Comparison of ENCODE assay signal across 8 cellular contexts in the genomic region with DNA sequence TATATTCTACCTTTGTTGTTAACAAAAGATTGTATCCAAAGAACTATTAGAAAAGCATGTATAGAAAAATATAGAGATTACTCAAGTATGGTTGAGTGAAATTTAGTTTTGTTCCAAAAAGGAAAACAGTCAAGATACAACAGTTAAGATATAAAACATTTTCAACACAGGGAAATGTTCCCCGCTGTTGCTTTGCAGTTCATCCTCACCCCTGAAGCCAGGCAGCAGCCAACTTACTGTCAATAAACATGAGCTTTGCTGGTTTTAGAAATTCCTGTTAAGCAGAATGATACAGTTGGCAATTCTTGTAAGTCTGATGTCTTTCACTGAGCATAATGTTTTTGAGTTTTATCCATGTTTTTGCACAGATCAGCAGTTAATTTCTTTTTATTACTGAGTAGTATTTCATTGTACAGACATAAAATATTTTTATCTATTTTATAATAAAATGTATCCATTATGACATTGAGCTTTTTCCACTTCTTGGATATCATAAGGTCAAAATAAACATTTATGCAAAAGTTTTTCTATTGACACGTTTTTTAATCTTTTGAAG. TPM values are rescaled to one million over a fixed set of nuclear protein-coding genes. Genes with fewer than 3 reads are reported as not detected.
DNase-seq lines count a peak whose midpoint lies in the region; ATAC-seq and TF ChIP-seq lines count a peak whose summit lies in the region.

No MANE protein-coding gene starts in this region.

- peak overlapping the region; percentile 77 for H3K4me3 ChIP-seq in ACC112 (ENCODE audit: low read depth, low read length)
- peak overlapping the region; percentile 82 for H3K4me3 ChIP-seq in Loucy (ENCODE audit: low read length, poor library complexity, severe bottlenecking)
- peak overlapping the region in 1 of 2 donors; percentile 69 for H3K4me3 ChIP-seq in muscle layer of colon (ENCODE audit: low read depth in 1 of 2, low read length in 2 of 2)

- no peak for DNase-seq in central memory CD8-positive, alpha-beta T cell (ENCODE audit: low spot score in 2 of 2)
- DNase-seq in OCI-M2 (lab: John Stamatoyannopoulos, UW; ENCODE audit: unreplicated experiment) (no peak), WTC11 (ENCODE audit: low spot score) (no peak), NK-92 (lab: John Stamatoyannopoulos, UW; ENCODE audit: unreplicated experiment) (no peak), NCI-H82 treated with DMSO at 0.1 percent for 48 hours (lab: John Stamatoyannopoulos, UW; ENCODE audit: unreplicated experiment) (no peak)

- peak overlapping the region; percentile 94 for H2AFZ ChIP-seq in ACC112 (ENCODE audit: low read length, unreplicated experiment)
- no peak overlapping the region for H2AFZ ChIP-seq in Loucy (ENCODE audit: low read length)

- peaks cover 28% of the 10 kb centered on the region for H3K79me2 ChIP-seq in ACC112 (ENCODE audit: control insufficient read depth, insufficient read depth, low read length, unreplicated experiment)
- H3K79me2 ChIP-seq in Loucy (ENCODE audit: insufficient read depth, low read length): peaks cover 74% of the 10 kb centered on the region

- no peaks in the 10 kb centered on the region for H3K9me3 Mint-ChIP-seq in central memory CD8-positive, alpha-beta T cell
- peaks cover 3% of the 10 kb centered on the region for H3K9me3 Mint-ChIP-seq in WTC11

- no peaks in the 10 kb centered on the region for H3K36me3 ChIP-seq in ACC112 (ENCODE audit: insufficient read depth, low read length)
- H3K36me3 ChIP-seq in Loucy (ENCODE audit: insufficient read depth, low read length): no peaks in the 10 kb centered on the region
- no peaks in the 10 kb centered on the region for H3K36me3 ChIP-seq in muscle layer of colon (ENCODE audit: insufficient read depth, low read length)

- H3K27ac ChIP-seq in ACC112 (ENCODE audit: low read depth, low read length) (peak overlapping the region; percentile 89), muscle layer of colon (ENCODE audit: low read depth, low read length) (peak overlapping the region; percentile 72)

- ATAC-seq in central memory CD8-positive, alpha-beta T cell (replicated peaks; ENCODE audit: extremely low read depth, poor library complexity, severe bottlenecking): no peak
- ATAC-seq in WTC11: no peak

- H3K27me3 ChIP-seq in ACC112 (ENCODE audit: insufficient read depth, low read length) (no peaks in the 10 kb centered on the region), Loucy (ENCODE audit: insufficient read depth, low read length, poor library complexity, severe bottlenecking) (no peaks in the 10 kb centered on the region), muscle layer of colon (ENCODE audit: control insufficient read depth in 1 of 2, insufficient read depth in 2 of 2, low read length in 2 of 2) (no peaks in the 10 kb centered on the region)

- H3K9ac ChIP-seq in Loucy (ENCODE audit: low read depth, low read length, poor library complexity, severe bottlenecking) (peak overlapping the region; percentile 93), muscle layer of colon (ENCODE audit: low read length) (peak overlapping the region; percentile 73)

- H3K9me2 ChIP-seq in Loucy (replicated peaks; ENCODE audit: low read depth, low read length): no peaks in the 10 kb centered on the region

- H3K9me3 ChIP-seq in Loucy (ENCODE audit: insufficient read depth, low read depth, low read length): no peaks in the 10 kb centered on the region
- H3K9me3 ChIP-seq in muscle layer of colon (ENCODE audit: low read length): no peaks in the 10 kb centered on the region

- peak overlapping the region; percentile 92 for H3K4me3 Mint-ChIP-seq in central memory CD8-positive, alpha-beta T cell
- H3K4me3 Mint-ChIP-seq in WTC11: no peak overlapping the region

- no peaks in the 10 kb centered on the region for H3K27me3 Mint-ChIP-seq in central memory CD8-positive, alpha-beta T cell
- H3K27me3 Mint-ChIP-seq in WTC11 (ENCODE audit: low read depth): no peaks in the 10 kb centered on the region

- peak overlapping the region; percentile 99 for H3K27ac Mint-ChIP-seq in central memory CD8-positive, alpha-beta T cell (ENCODE audit: low read depth)
- H3K27ac Mint-ChIP-seq in WTC11: no peak overlapping the region

- H3F3A ChIP-seq in Loucy (ENCODE audit: low read depth): 0 out of 2 replicates have a peak, but pooled peaks cover 2% of the 10 kb centered on the region

- H3K4me1 ChIP-seq in ACC112 (ENCODE audit: control insufficient read depth, insufficient read depth, low read length, unreplicated experiment) (peaks cover 12% of the 10 kb centered on the region), Loucy (ENCODE audit: insufficient read depth, low read length, poor library complexity, severe bottlenecking) (peaks cover 35% of the 10 kb centered on the region), muscle layer of colon (ENCODE audit: insufficient read depth, low read length) (no peaks in the 10 kb centered on the region)

- H3K4me1 Mint-ChIP-seq in central memory CD8-positive, alpha-beta T cell: peaks cover 30% of the 10 kb centered on the region
- peaks cover 22% of the 10 kb centered on the region for H3K4me1 Mint-ChIP-seq in WTC11

- CTCF ChIA-PET in WTC11 (lab: Charles Lee): no interaction called here

- peaks cover 16% of the 10 kb centered on the region for H3K36me3 Mint-ChIP-seq in central memory CD8-positive, alpha-beta T cell (ENCODE audit: insufficient read depth)
- no peaks in the 10 kb centered on the region for H3K36me3 Mint-ChIP-seq in WTC11

- H4K20me1 ChIP-seq in Loucy (ENCODE audit: insufficient read depth, low read length, poor library complexity, severe bottlenecking): no peaks in the 10 kb centered on the region

- TF ChIP-seq CTCF in Loucy (conservative IDR thresholded peaks at IDR 0.05; ENCODE audit: low read length) (no peak), WTC11 (IDR thresholded peaks at IDR 0.05) (no peak)

- H3K4me2 ChIP-seq in Loucy (ENCODE audit: low read depth, low read length, poor library complexity, severe bottlenecking): peak overlapping the region; percentile 97

- POLR2A ChIA-PET in WTC11 (lab: Charles Lee): no interaction called here

TF ChIP-seq in WTC11, 78 proteins besides CTCF, POLR2A, EP300 and RAD21:
- no peak for TF ChIP-seq ZNF317 (CRISPR knock-in tag; IDR thresholded peaks at IDR 0.05; ENCODE audit: borderline replicate concordance, low read depth)
- TF ChIP-seq, protein P1, sequence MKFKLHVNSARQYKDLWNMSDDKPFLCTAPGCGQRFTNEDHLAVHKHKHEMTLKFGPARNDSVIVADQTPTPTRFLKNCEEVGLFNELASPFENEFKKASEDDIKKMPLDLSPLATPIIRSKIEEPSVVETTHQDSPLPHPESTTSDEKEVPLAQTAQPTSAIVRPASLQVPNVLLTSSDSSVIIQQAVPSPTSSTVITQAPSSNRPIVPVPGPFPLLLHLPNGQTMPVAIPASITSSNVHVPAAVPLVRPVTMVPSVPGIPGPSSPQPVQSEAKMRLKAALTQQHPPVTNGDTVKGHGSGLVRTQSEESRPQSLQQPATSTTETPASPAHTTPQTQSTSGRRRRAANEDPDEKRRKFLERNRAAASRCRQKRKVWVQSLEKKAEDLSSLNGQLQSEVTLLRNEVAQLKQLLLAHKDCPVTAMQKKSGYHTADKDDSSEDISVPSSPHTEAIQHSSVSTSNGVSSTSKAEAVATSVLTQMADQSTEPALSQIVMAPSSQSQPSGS (CRISPR knock-in tag; IDR thresholded peaks at IDR 0.05; ENCODE audit: borderline replicate concordance, low read depth): no peak
- TF ChIP-seq, protein P2, sequence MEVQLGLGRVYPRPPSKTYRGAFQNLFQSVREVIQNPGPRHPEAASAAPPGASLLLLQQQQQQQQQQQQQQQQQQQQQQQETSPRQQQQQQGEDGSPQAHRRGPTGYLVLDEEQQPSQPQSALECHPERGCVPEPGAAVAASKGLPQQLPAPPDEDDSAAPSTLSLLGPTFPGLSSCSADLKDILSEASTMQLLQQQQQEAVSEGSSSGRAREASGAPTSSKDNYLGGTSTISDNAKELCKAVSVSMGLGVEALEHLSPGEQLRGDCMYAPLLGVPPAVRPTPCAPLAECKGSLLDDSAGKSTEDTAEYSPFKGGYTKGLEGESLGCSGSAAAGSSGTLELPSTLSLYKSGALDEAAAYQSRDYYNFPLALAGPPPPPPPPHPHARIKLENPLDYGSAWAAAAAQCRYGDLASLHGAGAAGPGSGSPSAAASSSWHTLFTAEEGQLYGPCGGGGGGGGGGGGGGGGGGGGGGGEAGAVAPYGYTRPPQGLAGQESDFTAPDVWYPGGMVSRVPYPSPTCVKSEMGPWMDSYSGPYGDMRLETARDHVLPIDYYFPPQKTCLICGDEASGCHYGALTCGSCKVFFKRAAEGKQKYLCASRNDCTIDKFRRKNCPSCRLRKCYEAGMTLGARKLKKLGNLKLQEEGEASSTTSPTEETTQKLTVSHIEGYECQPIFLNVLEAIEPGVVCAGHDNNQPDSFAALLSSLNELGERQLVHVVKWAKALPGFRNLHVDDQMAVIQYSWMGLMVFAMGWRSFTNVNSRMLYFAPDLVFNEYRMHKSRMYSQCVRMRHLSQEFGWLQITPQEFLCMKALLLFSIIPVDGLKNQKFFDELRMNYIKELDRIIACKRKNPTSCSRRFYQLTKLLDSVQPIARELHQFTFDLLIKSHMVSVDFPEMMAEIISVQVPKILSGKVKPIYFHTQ (CRISPR knock-in tag; IDR thresholded peaks at IDR 0.05): no peak
- TF ChIP-seq TEAD1 (CRISPR knock-in tag; IDR thresholded peaks at IDR 0.05): no peak
- TF ChIP-seq, protein P3, sequence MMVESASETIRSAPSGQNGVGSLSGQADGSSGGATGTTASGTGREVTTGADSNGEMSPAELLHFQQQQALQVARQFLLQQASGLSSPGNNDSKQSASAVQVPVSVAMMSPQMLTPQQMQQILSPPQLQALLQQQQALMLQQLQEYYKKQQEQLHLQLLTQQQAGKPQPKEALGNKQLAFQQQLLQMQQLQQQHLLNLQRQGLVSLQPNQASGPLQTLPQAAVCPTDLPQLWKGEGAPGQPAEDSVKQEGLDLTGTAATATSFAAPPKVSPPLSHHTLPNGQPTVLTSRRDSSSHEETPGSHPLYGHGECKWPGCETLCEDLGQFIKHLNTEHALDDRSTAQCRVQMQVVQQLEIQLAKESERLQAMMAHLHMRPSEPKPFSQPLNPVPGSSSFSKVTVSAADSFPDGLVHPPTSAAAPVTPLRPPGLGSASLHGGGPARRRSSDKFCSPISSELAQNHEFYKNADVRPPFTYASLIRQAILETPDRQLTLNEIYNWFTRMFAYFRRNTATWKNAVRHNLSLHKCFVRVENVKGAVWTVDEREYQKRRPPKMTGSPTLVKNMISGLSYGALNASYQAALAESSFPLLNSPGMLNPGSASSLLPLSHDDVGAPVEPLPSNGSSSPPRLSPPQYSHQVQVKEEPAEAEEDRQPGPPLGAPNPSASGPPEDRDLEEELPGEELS (CRISPR knock-in tag; IDR thresholded peaks at IDR 0.05): no peak
- TF ChIP-seq TP53 (CRISPR knock-in tag; IDR thresholded peaks at IDR 0.05): no peak
TF ChIP-seq in WTC11: peak in this region for 0.

RNA-seq across cellular contexts. Expression of a gene that starts 1.2 kb away (rescaled TPM):
- total RNA-seq in WTC11 (2021): 0.20 TPM in 1 of 3 replicates, not detected in the others

RNA-seq across cellular contexts. Expression of a gene that starts 10.9 kb away (rescaled TPM):
- not detected in 3 replicates for total RNA-seq in WTC11 (2021)

RNA-seq across cellular contexts. Expression of a gene that starts 43.1 kb away (rescaled TPM):
- total RNA-seq in WTC11 (2021): not detected in 3 replicates
